ENCODE assay signal across 1 cellular context in genomic region chr16:249431-249830, GRCh38.
TF ChIP-seq lines count a peak whose summit lies in the region.

No MANE protein-coding gene starts in this region.

TF ChIP-seq in K562, 482 proteins besides CTCF, POLR2A, EP300 and RAD21:
- TF ChIP-seq CHD2 (IDR thresholded peaks at IDR 0.05; ENCODE audit: low read depth, low read length) = no peak
- no peak for TF ChIP-seq GTF2F1 (IDR thresholded peaks at IDR 0.05; ENCODE audit: low read depth, low read length)
- peak; percentile 47; the same call in 1 of the 2 replicates for TF ChIP-seq CEBPB (tag; IDR thresholded peaks at IDR 0.05)
- no peak for TF ChIP-seq ZNF444 (CRISPR knock-in tag; IDR thresholded peaks at IDR 0.05)
- TF ChIP-seq ZNF133 (CRISPR knock-in tag; IDR thresholded peaks at IDR 0.05) = no peak
